In genomic region chr17:50479522-50480141, GRCh38 we compare ENCODE assay signal across 1 cellular context.
TF ChIP-seq lines count a peak whose summit lies in the region.

No MANE protein-coding gene starts in this region.

TF ChIP-seq in SK-N-SH, 30 proteins besides CTCF, POLR2A, EP300 and RAD21 (continued from another document):
- TF ChIP-seq RCOR1 (IDR thresholded peaks at IDR 0.05; ENCODE audit: low read length) (peak; percentile 23; the same call in 1 of the 2 replicates), POLR2AphosphoS5 (IDR thresholded peaks at IDR 0.05; ENCODE audit: low read depth, low read length) (peak; percentile 20; the same call in 1 of the 2 replicates), SMC3 (IDR thresholded peaks at IDR 0.05; ENCODE audit: low read depth, low read length) (peak; percentile 28; the same call in 1 of the 2 replicates), EZH2phosphoT487 (IDR thresholded peaks at IDR 0.05; ENCODE audit: borderline replicate concordance, low read depth) (no peak), FOSL2 (IDR thresholded peaks at IDR 0.05; ENCODE audit: borderline replicate concordance, low read depth) (no peak), ELF1 (IDR thresholded peaks at IDR 0.05) (no peak), TEAD4 (IDR thresholded peaks at IDR 0.05; ENCODE audit: borderline replicate concordance, insufficient read depth) (no peak), CHD2 (IDR thresholded peaks at IDR 0.05; ENCODE audit: low read length, partially characterized antibody) (peak; percentile 76), RXRA (IDR thresholded peaks at IDR 0.05; ENCODE audit: borderline replicate concordance, low read depth) (no peak), NRF1 (IDR thresholded peaks at IDR 0.05; ENCODE audit: low read depth, low read length) (no peak; the same call in none of the 2 replicates), MXI1 (IDR thresholded peaks at IDR 0.05; ENCODE audit: low read depth, low read length) (peak; percentile 97), YY1 (IDR thresholded peaks at IDR 0.05; ENCODE audit: low read depth) (no peak)
- TF ChIP-seq, protein P1, sequence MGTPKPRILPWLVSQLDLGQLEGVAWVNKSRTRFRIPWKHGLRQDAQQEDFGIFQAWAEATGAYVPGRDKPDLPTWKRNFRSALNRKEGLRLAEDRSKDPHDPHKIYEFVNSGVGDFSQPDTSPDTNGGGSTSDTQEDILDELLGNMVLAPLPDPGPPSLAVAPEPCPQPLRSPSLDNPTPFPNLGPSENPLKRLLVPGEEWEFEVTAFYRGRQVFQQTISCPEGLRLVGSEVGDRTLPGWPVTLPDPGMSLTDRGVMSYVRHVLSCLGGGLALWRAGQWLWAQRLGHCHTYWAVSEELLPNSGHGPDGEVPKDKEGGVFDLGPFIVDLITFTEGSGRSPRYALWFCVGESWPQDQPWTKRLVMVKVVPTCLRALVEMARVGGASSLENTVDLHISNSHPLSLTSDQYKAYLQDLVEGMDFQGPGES (IDR thresholded peaks at IDR 0.05; ENCODE audit: low read depth, low read length) = no peak
- TF ChIP-seq, protein P2, sequence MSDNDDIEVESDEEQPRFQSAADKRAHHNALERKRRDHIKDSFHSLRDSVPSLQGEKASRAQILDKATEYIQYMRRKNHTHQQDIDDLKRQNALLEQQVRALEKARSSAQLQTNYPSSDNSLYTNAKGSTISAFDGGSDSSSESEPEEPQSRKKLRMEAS (IDR thresholded peaks at IDR 0.05; ENCODE audit: low read depth) = peak; percentile 98
TF ChIP-seq in SK-N-SH: peak in this region for 9.
